Comparison of ENCODE assay signal across 8 cellular contexts in the genomic region with DNA sequence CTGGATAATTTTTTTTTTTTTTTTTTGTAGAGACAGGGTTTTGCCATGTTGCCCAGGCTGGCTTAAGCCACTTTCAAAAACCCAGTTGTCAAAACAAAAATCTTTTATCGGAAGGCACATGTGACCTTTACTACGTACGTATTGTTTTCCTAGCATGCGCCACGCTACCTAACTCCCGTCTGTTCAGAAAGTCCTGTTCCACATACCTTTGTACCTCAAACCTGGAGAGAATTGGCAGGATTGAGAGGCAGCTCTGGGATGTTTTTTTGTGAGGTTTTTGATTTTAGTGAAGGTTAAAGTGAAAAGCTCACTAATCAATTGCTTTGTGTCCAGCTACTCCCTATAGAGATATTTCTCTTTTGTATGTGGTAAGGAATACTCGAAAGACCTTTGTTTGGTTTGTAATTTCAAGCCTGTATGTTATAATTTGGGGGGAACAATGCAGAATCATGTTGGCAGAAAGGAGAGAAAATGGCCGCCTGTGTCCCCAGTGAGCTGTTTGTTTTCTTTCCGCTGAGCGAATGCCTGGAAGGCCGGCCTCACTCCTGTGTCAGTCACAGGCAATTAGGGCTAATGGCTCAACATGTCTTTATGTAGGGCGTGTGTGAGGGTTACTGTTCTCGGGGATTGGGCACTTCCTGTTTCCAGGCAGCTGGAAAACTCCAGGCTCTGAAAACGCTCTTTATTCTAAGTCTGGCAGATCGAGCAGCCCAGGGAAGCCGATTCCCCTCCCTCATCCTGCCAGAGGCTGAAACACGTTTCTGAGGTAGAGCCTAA.
A peak's percentile ranks its signal among the peaks of the same experiment; 100 is the strongest.
DNase-seq lines count a peak whose midpoint lies in the region; ATAC-seq and TF ChIP-seq lines count a peak whose summit lies in the region.

No MANE protein-coding gene starts in this region.

- no peaks in the 10 kb centered on the region for H3K27me3 Mint-ChIP-seq in stimulated activated naive B cell treated with anti-CD40 and anti-IgM and Interleukin-4, amounts not matched to agents 10 μg/mL and 1 μg/mL and 100 μg/mL, for 72 hours
- no peaks in the 10 kb centered on the region for H3K27me3 Mint-ChIP-seq in T-cell

- DNase-seq in NCI-H2081 treated with DMSO at 0.1 percent for 48 hours (lab: John Stamatoyannopoulos, UW) = peak; percentile 90
- peak; percentile 48 for DNase-seq in choroid plexus epithelial cell (ENCODE audit: low read depth)
- DNase-seq in kidney glomerular epithelial cell (lab: John Stamatoyannopoulos, UW) = peak; percentile 18
- DNase-seq in stimulated activated naive B cell treated with anti-CD40 and anti-IgM and Interleukin-4, amounts not matched to agents 10 μg/mL and 1 μg/mL and 100 μg/mL, for 72 hours = no peak
- no peak for DNase-seq in ACHN
- no peak for DNase-seq in T-cell
- no peak for DNase-seq in cortex of kidney (lab: John Stamatoyannopoulos, UW)

- H3K4me3 ChIP-seq in choroid plexus epithelial cell (ENCODE audit: low read depth, low read length) = no peak overlapping the region

- TF ChIP-seq CTCF in choroid plexus epithelial cell (conservative IDR thresholded peaks at IDR 0.05; ENCODE audit: low read depth, low read length) = no peak

- H3K27ac Mint-ChIP-seq in stimulated activated naive B cell treated with anti-CD40 and anti-IgM and Interleukin-4, amounts not matched to agents 10 μg/mL and 1 μg/mL and 100 μg/mL, for 72 hours = peak overlapping the region; percentile 4
- no peak overlapping the region for H3K27ac Mint-ChIP-seq in T-cell

- H3K9me3 Mint-ChIP-seq in stimulated activated naive B cell treated with anti-CD40 and anti-IgM and Interleukin-4, amounts not matched to agents 10 μg/mL and 1 μg/mL and 100 μg/mL, for 72 hours = no peaks in the 10 kb centered on the region
- H3K9me3 Mint-ChIP-seq in T-cell = no peaks in the 10 kb centered on the region

- no peak overlapping the region for H3K4me3 Mint-ChIP-seq in stimulated activated naive B cell treated with anti-CD40 and anti-IgM and Interleukin-4, amounts not matched to agents 10 μg/mL and 1 μg/mL and 100 μg/mL, for 72 hours
- H3K4me3 Mint-ChIP-seq in T-cell = no peak overlapping the region

- in situ Hi-C loops in ACHN (cut with HindIII; ENCODE audit: low pct_ligation_motif_present, low pct_unique_long_range_greater_than_20kb, low sequenced_read_pairs) = no loop called here

- POLR2A ChIA-PET in T-cell (lab: Charles Lee) = no interaction called here

- ATAC-seq in stimulated activated naive B cell treated with anti-CD40 and anti-IgM and Interleukin-4, amounts not matched to agents 10 μg/mL and 1 μg/mL and 100 μg/mL, for 72 hours (replicated peaks) = no peak
- ATAC-seq in T-cell (replicated peaks in 1 of 4) = no peak
- ATAC-seq in HG03095 (IDR thresholded peaks at IDR 0.05; ENCODE audit: unreplicated experiment) = no peak

- H3K4me1 Mint-ChIP-seq in stimulated activated naive B cell treated with anti-CD40 and anti-IgM and Interleukin-4, amounts not matched to agents 10 μg/mL and 1 μg/mL and 100 μg/mL, for 72 hours = peaks cover 3 to 7% of the 10 kb centered on the region in 2 donors
- peaks cover 0 to 5% (median 1%) of the 10 kb centered on the region in 3 donors for H3K4me1 Mint-ChIP-seq in T-cell

- peaks cover 48 to 65% of the 10 kb centered on the region in 2 donors for H3K36me3 Mint-ChIP-seq in stimulated activated naive B cell treated with anti-CD40 and anti-IgM and Interleukin-4, amounts not matched to agents 10 μg/mL and 1 μg/mL and 100 μg/mL, for 72 hours
- peaks cover 47% of the 10 kb centered on the region for H3K36me3 Mint-ChIP-seq in T-cell

- CTCF ChIA-PET in T-cell (lab: Charles Lee) = no interaction called here

Comparison
In these comparisons a context has a peak if more than half of its experiments do, and no peak if none do; other contexts are left out.
1. DNase-seq: peak in NCI-H2081 treated with DMSO at 0.1 percent for 48 hours (single experiment), choroid plexus epithelial cell (single experiment) and kidney glomerular epithelial cell (single experiment); none in stimulated activated naive B cell treated with anti-CD40 and anti-IgM and Interleukin-4, amounts not matched to agents 10 μg/mL and 1 μg/mL and 100 μg/mL, for 72 hours (single experiment), ACHN (single experiment), T-cell (0 of 34) and cortex of kidney (single experiment).